30 cellular contexts compared by ENCODE assay signal in the genomic region with DNA sequence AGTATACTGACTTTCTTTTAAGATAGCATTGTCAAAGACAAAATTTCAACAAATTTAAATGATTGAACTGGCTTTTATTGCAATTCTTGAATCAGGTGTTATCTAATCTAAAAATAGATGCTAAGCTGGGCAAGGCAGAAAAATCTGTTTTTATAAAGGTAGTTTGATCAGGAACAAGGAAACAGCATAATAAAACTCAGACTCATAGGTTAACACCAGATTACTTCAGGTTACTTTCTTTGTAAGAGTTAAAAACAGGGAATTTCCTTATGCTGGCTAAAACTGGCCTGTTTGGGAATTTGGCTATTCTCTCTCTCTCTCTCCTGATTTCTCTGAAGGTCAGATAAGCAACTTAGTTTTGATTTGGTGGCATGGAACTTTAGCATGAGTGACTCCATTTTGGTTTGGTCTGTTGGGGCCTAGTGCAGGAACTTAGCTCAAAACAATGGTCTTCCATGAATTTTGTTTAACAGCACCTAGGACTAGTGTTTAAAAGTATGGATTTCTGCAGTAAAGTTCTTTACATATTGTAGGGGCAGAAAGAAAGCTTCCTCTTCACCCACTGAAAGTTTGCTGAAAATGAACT.
"Had no signal": no experiment of that assay in that cellular context is flagged by ENCODE, and none has a peak within 500 bp of the region (broad histone marks: within the 10 kb centered on the region; RNA-seq: fewer than 3 reads in every experiment).

No MANE protein-coding gene starts in this region.

- H3K27me3 ChIP-seq: ascending aorta, cardiac muscle cell, Peyer's patch had no signal

- ATAC-seq: activated CD8-positive, alpha-beta T cell treated with anti-CD3 and anti-CD28 coated beads for 36 hours; PC-3 had no signal

- H3K4me3 Mint-ChIP-seq: activated CD4-positive, alpha-beta T cell treated with anti-CD3 and anti-CD28 coated beads, Interleukin-2, amount 10 ng/mL, durations not matched to agents 24 days and 14 days; activated CD8-positive, alpha-beta T cell treated with anti-CD3 and anti-CD28 coated beads for 36 hours; activated naive CD4-positive, alpha-beta T cell treated with anti-CD3 and anti-CD28 coated beads, Interleukin-2, amount 50 U/mL, for 24 hours; activated naive CD8-positive, alpha-beta T cell treated with anti-CD3 and anti-CD28 coated beads, Interleukin-2, amount 10 ng/mL, durations not matched to agents 7 days and 5 days; central memory CD8-positive, alpha-beta T cell; T-helper 2 cell treated with Interferon-gamma antibody and Interleukin-4, amounts not matched to agents 5 μg/mL and 100 μg/mL, for 36 hours had no signal

- DNase-seq: activated CD4-positive, alpha-beta T cell treated with anti-CD3 and anti-CD28 coated beads, Interleukin-2, amount 10 ng/mL, durations not matched to agents 24 days and 14 days; activated CD4-positive, alpha-beta T cell treated with anti-CD3 and anti-CD28 coated beads, Interleukin-2, amount 50 U/mL, for 4 hours; activated CD8-positive, alpha-beta T cell treated with anti-CD3 and anti-CD28 coated beads for 36 hours; activated gamma-delta T cell; activated naive CD4-positive, alpha-beta T cell treated with Interleukin-2 at 50 U/mL for 16 hours; activated naive CD8-positive, alpha-beta T cell treated with anti-CD3 and anti-CD28 coated beads, Interleukin-2, amount 10 ng/mL, durations not matched to agents 7 days and 5 days; activated T-cell treated with anti-CD3 and anti-CD28 coated beads, Interleukin-2, amount 50 U/mL, for 1 hour; amygdala; NCI-H1092 treated with DMSO at 0.1 percent for 48 hours; NCI-H1417; NCI-H146; NCI-H187; NCI-H2029 treated with DMSO at 0.1 percent for 48 hours; NCI-H2107; NCI-H2171; NCI-H510A; NCI-H526; NCI-H748 treated with DMSO at 0.1 percent for 48 hours; NK-92 treated with Interleukin-12 subunit alpha and Interleukin-12 subunit beta, amount 100 ng/mL, for 24 hours; PC-3; Peyer's patch; RPMI8226; SIG-M5 had no signal

- H3K27me3 Mint-ChIP-seq: activated CD4-positive, alpha-beta T cell treated with anti-CD3 and anti-CD28 coated beads, Interleukin-2, amount 10 ng/mL, durations not matched to agents 24 days and 14 days; activated CD8-positive, alpha-beta T cell treated with anti-CD3 and anti-CD28 coated beads for 36 hours; activated naive CD4-positive, alpha-beta T cell treated with anti-CD3 and anti-CD28 coated beads, Interleukin-2, amount 50 U/mL, for 24 hours; activated naive CD8-positive, alpha-beta T cell treated with anti-CD3 and anti-CD28 coated beads, Interleukin-2, amount 10 ng/mL, durations not matched to agents 7 days and 5 days; central memory CD8-positive, alpha-beta T cell had no signal

- H3K9me3 ChIP-seq: ascending aorta, Peyer's patch had no signal

- H3K9ac ChIP-seq: KMS-11 had no signal

- H3K27ac ChIP-seq: ascending aorta, cardiac muscle cell, KMS-11, Peyer's patch had no signal

- H3K27ac Mint-ChIP-seq: activated CD4-positive, alpha-beta T cell treated with anti-CD3 and anti-CD28 coated beads, Interleukin-2, amount 10 ng/mL, durations not matched to agents 24 days and 14 days; activated CD8-positive, alpha-beta T cell treated with anti-CD3 and anti-CD28 coated beads for 36 hours; activated naive CD4-positive, alpha-beta T cell treated with anti-CD3 and anti-CD28 coated beads, Interleukin-2, amount 50 U/mL, for 24 hours; activated naive CD8-positive, alpha-beta T cell treated with anti-CD3 and anti-CD28 coated beads, Interleukin-2, amount 10 ng/mL, durations not matched to agents 7 days and 5 days; activated T-helper 2 cell treated with anti-CD3 and anti-CD28 coated beads, Interferon-gamma antibody, Interleukin-2, Interleukin-4, amounts not matched to agents 10 μg/mL and 5 μg/mL and 100 μg/mL, durations not matched to agents 14 hours and 24 hours and 36 hours; T-helper 2 cell treated with Interferon-gamma antibody and Interleukin-4, amounts not matched to agents 5 μg/mL and 100 μg/mL, for 36 hours had no signal

- H3K4me3 ChIP-seq: ascending aorta, cardiac muscle cell, Peyer's patch had no signal

- H3K4me1 ChIP-seq: ascending aorta had no signal

- H3K4me2 ChIP-seq: KMS-11 had no signal

- H3K36me3 Mint-ChIP-seq: activated naive CD4-positive, alpha-beta T cell treated with anti-CD3 and anti-CD28 coated beads, Interleukin-2, amount 50 U/mL, for 24 hours had no signal

- H3K9me3 Mint-ChIP-seq: activated naive CD4-positive, alpha-beta T cell treated with anti-CD3 and anti-CD28 coated beads, Interleukin-2, amount 50 U/mL, for 24 hours; activated T-helper 2 cell treated with anti-CD3 and anti-CD28 coated beads, Interferon-gamma antibody, Interleukin-2, Interleukin-4, amounts not matched to agents 10 μg/mL and 5 μg/mL and 100 μg/mL, durations not matched to agents 14 hours and 24 hours and 36 hours; central memory CD8-positive, alpha-beta T cell had no signal

- H3K36me3 ChIP-seq: ascending aorta, cardiac muscle cell, Peyer's patch had no signal
